15 cellular contexts compared by ENCODE assay signal in genomic region chr14:101950516-101951215, GRCh38. TPM values are rescaled to one million over a fixed set of nuclear protein-coding genes. Genes with fewer than 3 reads are reported as not detected.
DNase-seq lines count a peak whose midpoint lies in the region; ATAC-seq, FAIRE-seq and TF ChIP-seq lines count a peak whose summit lies in the region.
"Had no signal": no experiment of that assay in that cellular context is flagged by ENCODE, and none has a peak within 500 bp of the region (broad histone marks: within the 10 kb centered on the region; RNA-seq: fewer than 3 reads in every experiment).

No MANE protein-coding gene starts in this region.

- peaks cover 3% of the 10 kb centered on the region for H3K27me3 Mint-ChIP-seq in activated naive CD4-positive, alpha-beta T cell treated with anti-CD3 and anti-CD28 coated beads, Interleukin-2, amount 50 U/mL, for 24 hours
- H3K27me3 Mint-ChIP-seq in activated B cell treated with CpG ODN at 0.5 μM for 24 hours = peaks cover 4% of the 10 kb centered on the region

- no peaks in the 10 kb centered on the region for H3K36me3 Mint-ChIP-seq in activated naive CD4-positive, alpha-beta T cell treated with anti-CD3 and anti-CD28 coated beads, Interleukin-2, amount 50 U/mL, for 24 hours
- peaks cover 11% of the 10 kb centered on the region for H3K36me3 Mint-ChIP-seq in activated B cell treated with CpG ODN at 0.5 μM for 24 hours (ENCODE audit: low read depth)
- peaks cover 22% of the 10 kb centered on the region for H3K36me3 Mint-ChIP-seq in stimulated activated effector memory CD8-positive, alpha-beta T cell treated with anti-CD3 and anti-CD28 coated beads, Interleukin-12 subunit alpha, Interleukin-12 subunit beta, amount 100 ng/mL, for 72 hours
- H3K36me3 Mint-ChIP-seq: WTC11 had no signal

- in situ Hi-C loops in HepG2 (cut with HindIII; ENCODE audit: extremely low pct_ligation_motif_present, low pct_unique_long_range_greater_than_20kb) = no loop called here

- no peaks in the 10 kb centered on the region for H3K36me3 ChIP-seq in HepG2 (replicated peaks in 1 of 2; ENCODE audit: control insufficient read depth in 1 of 2, insufficient read depth in 2 of 2, low read length in 2 of 2)
- H3K36me3 ChIP-seq in ascending aorta = no peaks in the 10 kb centered on the region
- H3K36me3 ChIP-seq in osteoblast (ENCODE audit: insufficient read depth, low read length) = no peaks in the 10 kb centered on the region

- TF ChIP-seq POLR2A in HepG2 (IDR thresholded peaks at IDR 0.05; ENCODE audit: insufficient read depth in 1 of 2, low read depth in 2 of 2, low read length in 2 of 2) = peak in 1 of 2 experiments; percentile 54; a peak in 1 of 4 replicates

- peak overlapping the region; percentile 38 for H3K4me3 Mint-ChIP-seq in activated naive CD4-positive, alpha-beta T cell treated with anti-CD3 and anti-CD28 coated beads, Interleukin-2, amount 50 U/mL, for 24 hours
- H3K4me3 Mint-ChIP-seq in activated B cell treated with CpG ODN at 0.5 μM for 24 hours = no peak overlapping the region
- H3K4me3 Mint-ChIP-seq in stimulated activated effector memory CD8-positive, alpha-beta T cell treated with anti-CD3 and anti-CD28 coated beads, Interleukin-12 subunit alpha, Interleukin-12 subunit beta, amount 100 ng/mL, for 72 hours = peak overlapping the region; percentile 19

- TF ChIP-seq EP300 in HepG2 (IDR thresholded peaks at IDR 0.05; ENCODE audit: low read depth in 2 of 2, low read length in 2 of 2) = no peak
- TF ChIP-seq EP300 in HepG2 (CRISPR knock-in tag; IDR thresholded peaks at IDR 0.05; ENCODE audit: borderline replicate concordance) = no peak

- CTCF ChIA-PET in activated B cell treated with CpG ODN at 0.5 μM for 24 hours (lab: Charles Lee) = no interaction called here
- CTCF ChIA-PET in HepG2 (lab: Yijun Ruan, JAX; ENCODE audit: low intra/inter-chr PET ratio, low total read pairs) = no interaction called here

- H3K27me3 ChIP-seq in HepG2 (ENCODE audit: control insufficient read depth in 1 of 2, insufficient read depth in 2 of 2, low read length in 2 of 2) = no peaks in the 10 kb centered on the region; a peak in 1 of 5 replicates
- no peaks in the 10 kb centered on the region for H3K27me3 ChIP-seq in ascending aorta
- H3K27me3 ChIP-seq in osteoblast (ENCODE audit: insufficient read depth, low read length) = no peaks in the 10 kb centered on the region
- H3K27me3 ChIP-seq: body of pancreas had no signal

- no peak overlapping the region for H3K9ac ChIP-seq in HepG2 (ENCODE audit: insufficient read depth, low read depth, low read length)

- TF ChIP-seq CTCF in activated B cell treated with CpG ODN at 0.5 μM for 24 hours (IDR thresholded peaks at IDR 0.05) (no peak), HepG2 (CRISPR knock-in tag; IDR thresholded peaks at IDR 0.05) (no peak), ascending aorta (IDR thresholded peaks at IDR 0.05) (no peak), osteoblast (IDR thresholded peaks at IDR 0.05; ENCODE audit: extremely low read depth, low read depth, low read length) (no peak)

- H3K27ac ChIP-seq in HepG2 (ENCODE audit: extremely low read length, insufficient read depth, low read length) (no peak overlapping the region), ascending aorta (no peak overlapping the region), osteoblast (ENCODE audit: low read depth, low read length) (no peak overlapping the region)

- H3K9me3 Mint-ChIP-seq in activated naive CD4-positive, alpha-beta T cell treated with anti-CD3 and anti-CD28 coated beads, Interleukin-2, amount 50 U/mL, for 24 hours = no peaks in the 10 kb centered on the region
- no peaks in the 10 kb centered on the region for H3K9me3 Mint-ChIP-seq in activated B cell treated with CpG ODN at 0.5 μM for 24 hours
- no peaks in the 10 kb centered on the region for H3K9me3 Mint-ChIP-seq in stimulated activated effector memory CD8-positive, alpha-beta T cell treated with anti-CD3 and anti-CD28 coated beads, Interleukin-12 subunit alpha, Interleukin-12 subunit beta, amount 100 ng/mL, for 72 hours
- H3K9me3 Mint-ChIP-seq: WTC11 had no signal

- no TSS peak for BruUV-seq in HepG2 (replicated peaks; lab: Mats Ljungman, UMichigan)

- H3K4me2 ChIP-seq in HepG2 (ENCODE audit: low read depth, low read length) = peak overlapping the region; percentile 41
- H3K4me2 ChIP-seq in osteoblast (ENCODE audit: insufficient read depth, low read length) = no peak overlapping the region

- no peak overlapping the region for H3K4me3 ChIP-seq in HepG2 (replicated peaks in 1 of 3; ENCODE audit: insufficient read depth in 1 of 3, low read depth in 2 of 3, low read length in 3 of 3)
- no peak overlapping the region for H3K4me3 ChIP-seq in ascending aorta
- no peak overlapping the region for H3K4me3 ChIP-seq in osteoblast (ENCODE audit: insufficient read depth, low read length)
- H3K4me3 ChIP-seq: body of pancreas had no signal

- no peak for TF ChIP-seq RAD21 in HepG2 (CRISPR knock-in tag; IDR thresholded peaks at IDR 0.05)

- H4K20me1 ChIP-seq in HepG2 (ENCODE audit: insufficient read depth, low read length) (no peaks in the 10 kb centered on the region), osteoblast (ENCODE audit: insufficient read depth, low read length) (no peaks in the 10 kb centered on the region)

- H3K79me2 ChIP-seq in HepG2 (ENCODE audit: insufficient read depth, low read length) (peaks cover 15% of the 10 kb centered on the region), osteoblast (ENCODE audit: insufficient read depth, low read length) (peaks cover 18% of the 10 kb centered on the region)

- peak overlapping the region; percentile 17 for H3K27ac Mint-ChIP-seq in activated naive CD4-positive, alpha-beta T cell treated with anti-CD3 and anti-CD28 coated beads, Interleukin-2, amount 50 U/mL, for 24 hours
- H3K27ac Mint-ChIP-seq in activated B cell treated with CpG ODN at 0.5 μM for 24 hours = peak overlapping the region; percentile 30
- no peak overlapping the region for H3K27ac Mint-ChIP-seq in stimulated activated effector memory CD8-positive, alpha-beta T cell treated with anti-CD3 and anti-CD28 coated beads, Interleukin-12 subunit alpha, Interleukin-12 subunit beta, amount 100 ng/mL, for 72 hours
- H3K27ac Mint-ChIP-seq: WTC11 had no signal

- ATAC-seq in activated B cell treated with CpG ODN at 0.5 μM for 24 hours (ENCODE audit: low read depth) (no peak), HepG2 (no peak)
- no peak for ATAC-seq in stimulated activated effector memory CD8-positive, alpha-beta T cell treated with anti-CD3 and anti-CD28 coated beads, Interleukin-12 subunit alpha, Interleukin-12 subunit beta, amount 100 ng/mL, for 72 hours
- ATAC-seq: body of pancreas, left lobe of liver, WTC11 had no signal

- no peak for FAIRE-seq in HepG2 (lab: Jason Lieb, UNC)
- FAIRE-seq: urothelium cell line had no signal

- intact Hi-C loops in activated B cell treated with CpG ODN at 0.5 μM for 24 hours (cut with micrococcal nuclease) (no loop called here), HepG2 (cut with micrococcal nuclease; ENCODE audit: unreplicated experiment) (no loop called here), ascending aorta (cut with DNase I) (no loop called here)

- H3K9me3 ChIP-seq in HepG2 (ENCODE audit: low read length) = no peaks in the 10 kb centered on the region
- H3K9me3 ChIP-seq in ascending aorta = no peaks in the 10 kb centered on the region
- H3K9me3 ChIP-seq in osteoblast (ENCODE audit: low read depth, low read length) = no peaks in the 10 kb centered on the region
- H3K9me3 ChIP-seq: body of pancreas had no signal

- H3K4me1 ChIP-seq in HepG2 (ENCODE audit: insufficient read depth, low read length) (peaks cover 20% of the 10 kb centered on the region), ascending aorta (peaks cover 7 to 10% of the 10 kb centered on the region in 2 donors), osteoblast (ENCODE audit: insufficient read depth, low read length) (peaks cover 11% of the 10 kb centered on the region)

- H2AFZ ChIP-seq in HepG2 (ENCODE audit: low read length) = no peak overlapping the region
- no peak overlapping the region for H2AFZ ChIP-seq in osteoblast (ENCODE audit: low read length)

- H3K4me1 Mint-ChIP-seq in activated naive CD4-positive, alpha-beta T cell treated with anti-CD3 and anti-CD28 coated beads, Interleukin-2, amount 50 U/mL, for 24 hours = peaks cover 18% of the 10 kb centered on the region
- H3K4me1 Mint-ChIP-seq in activated B cell treated with CpG ODN at 0.5 μM for 24 hours = peaks cover 19% of the 10 kb centered on the region
- peaks cover 28% of the 10 kb centered on the region for H3K4me1 Mint-ChIP-seq in stimulated activated effector memory CD8-positive, alpha-beta T cell treated with anti-CD3 and anti-CD28 coated beads, Interleukin-12 subunit alpha, Interleukin-12 subunit beta, amount 100 ng/mL, for 72 hours

- WGBS in HepG2 (ENCODE audit: low lambda C conversion rate) = 53% methylated on average over 4 of the region's 4 CpGs

- DNase-seq in activated naive CD4-positive, alpha-beta T cell treated with Interleukin-2 at 50 U/mL for 16 hours = no peak
- DNase-seq in activated B cell treated with CpG ODN at 0.5 μM for 24 hours (no peak), HepG2 (ENCODE audit: low spot score) (no peak), cerebellar cortex (ENCODE audit: low spot score) (no peak), ascending aorta (ENCODE audit: low spot score in 2 of 2) (no peak), osteoblast (ENCODE audit: insufficient read length, low spot score, missing footprints) (no peak)
- no peak for DNase-seq in stimulated activated effector memory CD8-positive, alpha-beta T cell treated with anti-CD3 and anti-CD28 coated beads, Interleukin-12 subunit alpha, Interleukin-12 subunit beta, amount 100 ng/mL, for 72 hours (ENCODE audit: low spot score in 2 of 2)
- DNase-seq: body of pancreas; NCI-H187; NCI-H526; stimulated activated naive CD4-positive, alpha-beta T cell had no signal

- POLR2A ChIA-PET in activated B cell treated with CpG ODN at 0.5 μM for 24 hours (lab: Charles Lee) (interaction anchor here (1.0 kb wide), 1 partner anchor 11 kb away, joined by 4 read pairs; no protein-coding TSS in a partner anchor), HepG2 (lab: Yijun Ruan, JAX) (no interaction called here)

RNA-seq across cellular contexts. Expression of gene DYNC1H1, which starts 13.7 kb away (rescaled TPM):
- total RNA-seq in activated B cell treated with CpG ODN at 0.5 μM for 24 hours = 208 and 236 TPM in 2 replicates
- 239 and 386 TPM in 2 replicates for total RNA-seq in HepG2 (2016; rRNA removed; fragmentation: Illumina TruSeq; extraction: Trizol)
- 33.0 and 38.5 TPM in 2 replicates for total RNA-seq in HepG2 (2016; cell fraction: cytosol; rRNA removed; fragmentation: Illumina TruSeq; extraction: Trizol; ENCODE audit: low read depth)
- total RNA-seq in HepG2 (2016; cell fraction: insoluble cytoplasmic fraction; rRNA removed; fragmentation: Illumina TruSeq; extraction: Trizol) = 231 and 328 TPM in 2 replicates
- 57.3 and 69.8 TPM in 2 replicates for total RNA-seq in HepG2 (2016; cell fraction: membrane; rRNA removed; fragmentation: Illumina TruSeq; extraction: Trizol)
- 296 and 345 TPM in 2 replicates for total RNA-seq in HepG2 (2016; cell fraction: nucleus; rRNA removed; fragmentation: Illumina TruSeq; extraction: Trizol)
- 74.4 and 102 TPM in 2 replicates for polyA plus RNA-seq in HepG2 (2011; rRNA removed)
- 102 and 115 TPM in 2 replicates for polyA plus RNA-seq in HepG2 (2011; cell fraction: cytosol; rRNA removed)
- 192 and 221 TPM in 2 replicates for polyA plus RNA-seq in HepG2 (2011; cell fraction: nucleus; rRNA removed)
- 126 and 135 TPM in 2 replicates for polyA plus RNA-seq in HepG2 (2012)
- 11.1 and 13.5 TPM in 2 replicates for polyA plus RNA-seq in HepG2 (2016; cell fraction: cytosol; fragmentation: Illumina TruSeq; extraction: Trizol; ENCODE audit: low read depth)
- 132 and 159 TPM in 2 replicates for polyA plus RNA-seq in HepG2 (2016; cell fraction: insoluble cytoplasmic fraction; fragmentation: Illumina TruSeq; extraction: Trizol; ENCODE audit: low read depth)
- polyA plus RNA-seq in HepG2 (2016; cell fraction: membrane; fragmentation: Illumina TruSeq; extraction: Trizol; ENCODE audit: low read depth) = 18.9 and 22.7 TPM in 2 replicates
- 236 and 267 TPM in 2 replicates for polyA plus RNA-seq in HepG2 (2016; cell fraction: nucleus; fragmentation: Illumina TruSeq; extraction: Trizol; ENCODE audit: insufficient read depth, low read depth)
- 411 and 518 TPM in 2 replicates for polyA minus RNA-seq in HepG2 (2011; rRNA and poly(A)+ RNA removed; ENCODE audit: low replicate concordance)
- polyA minus RNA-seq in HepG2 (2011; cell fraction: cytosol; rRNA and poly(A)+ RNA removed) = 317 and 327 TPM in 2 replicates
- 190 and 258 TPM in 2 replicates for polyA minus RNA-seq in HepG2 (2011; cell fraction: nucleus; rRNA and poly(A)+ RNA removed)
- 577 TPM for total RNA-seq in ascending aorta
- 332 and 340 TPM in 2 replicates for total RNA-seq in osteoblast
